Comparison of ENCODE assay signal across 22 cellular contexts in genomic region chr2:16973586-16974274, GRCh38.
A peak's percentile ranks its signal among the peaks of the same experiment; 100 is the strongest.
DNase-seq lines count a peak whose midpoint lies in the region; ATAC-seq and TF ChIP-seq lines count a peak whose summit lies in the region.
"Had no signal": no experiment of that assay in that cellular context is flagged by ENCODE, and none has a peak within 500 bp of the region (broad histone marks: within the 10 kb centered on the region; RNA-seq: fewer than 3 reads in every experiment).

No MANE protein-coding gene starts in this region.

- peak overlapping the region; percentile 6 for H3K27ac Mint-ChIP-seq in stimulated activated memory B cell treated with anti-CD40 and anti-IgM and Interleukin-4, amounts not matched to agents 10 μg/mL and 1 μg/mL and 100 μg/mL, for 72 hours
- H3K27ac Mint-ChIP-seq in Caco-2 (ENCODE audit: unreplicated experiment) = no peak overlapping the region
- H3K27ac Mint-ChIP-seq: activated naive CD8-positive, alpha-beta T cell treated with anti-CD3 and anti-CD28 coated beads, Interleukin-2, amount 10 ng/mL, durations not matched to agents 7 days and 5 days; activated T-helper 2 cell treated with anti-CD3 and anti-CD28 coated beads, Interferon-gamma antibody, Interleukin-2, Interleukin-4, amounts not matched to agents 10 μg/mL and 5 μg/mL and 100 μg/mL, durations not matched to agents 14 hours and 24 hours and 36 hours; B cell; stimulated activated effector memory CD8-positive, alpha-beta T cell treated with anti-CD3 and anti-CD28 coated beads, Interleukin-12 subunit alpha, Interleukin-12 subunit beta, amount 100 ng/mL, for 72 hours had no signal

- no peak overlapping the region for H3K56ac ChIP-seq in IMR-90 (ENCODE audit: extremely low read depth, insufficient read depth, low read length)

- H2AK5ac ChIP-seq in IMR-90 (ENCODE audit: low read depth, low read length) = no peak overlapping the region

- H2BK15ac ChIP-seq in IMR-90 (ENCODE audit: low read depth, low read length) = no peak overlapping the region

- no peak for TF ChIP-seq CTCF in IMR-90 (conservative IDR thresholded peaks at IDR 0.05; ENCODE audit: low read depth, low read length)
- no peak for TF ChIP-seq CTCF in fibroblast of the aortic adventitia (IDR thresholded peaks at IDR 0.05; ENCODE audit: insufficient read depth, low read length)
- no peak for TF ChIP-seq CTCF in Caco-2 (IDR thresholded peaks at IDR 0.05; ENCODE audit: insufficient read depth in 1 of 2, low read depth in 1 of 2, low read length in 1 of 2, severe bottlenecking in 1 of 2, unreplicated experiment in 1 of 2)
- TF ChIP-seq CTCF in ascending aorta (IDR thresholded peaks at IDR 0.05) = no peak

- H3K27me3 Mint-ChIP-seq in stimulated activated memory B cell treated with anti-CD40 and anti-IgM and Interleukin-4, amounts not matched to agents 10 μg/mL and 1 μg/mL and 100 μg/mL, for 72 hours = no peaks in the 10 kb centered on the region
- peaks cover 11% of the 10 kb centered on the region for H3K27me3 Mint-ChIP-seq in Caco-2 (ENCODE audit: insufficient read depth, unreplicated experiment)
- H3K27me3 Mint-ChIP-seq: activated naive CD8-positive, alpha-beta T cell treated with anti-CD3 and anti-CD28 coated beads, Interleukin-2, amount 10 ng/mL, durations not matched to agents 7 days and 5 days; B cell; central memory CD8-positive, alpha-beta T cell had no signal

- H4K20me1 ChIP-seq in IMR-90 (ENCODE audit: insufficient read depth, low read length) = no peaks in the 10 kb centered on the region

- H2BK5ac ChIP-seq in IMR-90 (ENCODE audit: low read depth, low read length, poor library complexity, severe bottlenecking) = no peak overlapping the region

- H3K9me1 ChIP-seq in IMR-90 (ENCODE audit: insufficient read depth, low read length) = no peaks in the 10 kb centered on the region

- H3K36me3 Mint-ChIP-seq in stimulated activated memory B cell treated with anti-CD40 and anti-IgM and Interleukin-4, amounts not matched to agents 10 μg/mL and 1 μg/mL and 100 μg/mL, for 72 hours = no peaks in the 10 kb centered on the region
- H3K36me3 Mint-ChIP-seq in Caco-2 (ENCODE audit: insufficient read depth, unreplicated experiment) = no peaks in the 10 kb centered on the region
- H3K36me3 Mint-ChIP-seq: activated naive CD8-positive, alpha-beta T cell treated with anti-CD3 and anti-CD28 coated beads, Interleukin-2, amount 10 ng/mL, durations not matched to agents 7 days and 5 days; stimulated activated effector memory CD8-positive, alpha-beta T cell treated with anti-CD3 and anti-CD28 coated beads, Interleukin-12 subunit alpha, Interleukin-12 subunit beta, amount 100 ng/mL, for 72 hours had no signal

- H2AFZ ChIP-seq in IMR-90 (replicated peaks; ENCODE audit: low read length, poor library complexity) = no peak overlapping the region

- no peak overlapping the region for H2BK120ac ChIP-seq in IMR-90 (ENCODE audit: low read depth, low read length)

- H3K9ac ChIP-seq in IMR-90 (ENCODE audit: low read depth, low read length) = no peak overlapping the region

- no peak overlapping the region for H3K4me3 Mint-ChIP-seq in stimulated activated memory B cell treated with anti-CD40 and anti-IgM and Interleukin-4, amounts not matched to agents 10 μg/mL and 1 μg/mL and 100 μg/mL, for 72 hours
- H3K4me3 Mint-ChIP-seq in Caco-2 (ENCODE audit: unreplicated experiment) = no peak overlapping the region
- H3K4me3 Mint-ChIP-seq: activated naive CD8-positive, alpha-beta T cell treated with anti-CD3 and anti-CD28 coated beads, Interleukin-2, amount 10 ng/mL, durations not matched to agents 7 days and 5 days; B cell; central memory CD8-positive, alpha-beta T cell; stimulated activated effector memory CD8-positive, alpha-beta T cell treated with anti-CD3 and anti-CD28 coated beads, Interleukin-12 subunit alpha, Interleukin-12 subunit beta, amount 100 ng/mL, for 72 hours had no signal

- H4K8ac ChIP-seq in IMR-90 (ENCODE audit: low read depth in 2 of 2, low read length in 2 of 2) = no peak overlapping the region

- H3K23ac ChIP-seq in IMR-90 (ENCODE audit: low read depth, low read length) = no peak overlapping the region

- no peak overlapping the region for H4K5ac ChIP-seq in IMR-90 (ENCODE audit: low read depth, low read length)

- no peak overlapping the region for H4K91ac ChIP-seq in IMR-90 (ENCODE audit: insufficient read depth, low read depth, low read length)

- BruUV-seq in IMR-90 (replicated peaks; lab: Mats Ljungman, UMichigan) (no TSS peak), Caco-2 (replicated peaks; lab: Mats Ljungman, UMichigan) (no TSS peak)

- H3K27ac ChIP-seq in IMR-90 (ENCODE audit: insufficient read depth, low read length) (no peak overlapping the region), ascending aorta (no peak overlapping the region)
- H3K27ac ChIP-seq: esophagus muscularis mucosa, RWPE1, thoracic aorta had no signal

- H3K4ac ChIP-seq in IMR-90 (ENCODE audit: low read depth, low read length) = no peak overlapping the region

- H3K18ac ChIP-seq in IMR-90 (ENCODE audit: low read depth, low read length) = no peak overlapping the region

- in situ Hi-C loops in IMR-90 (cut with MboI; ENCODE audit: low sequenced_read_pairs) = no loop called here

- H2BK20ac ChIP-seq in IMR-90 (ENCODE audit: low read depth, low read length) = no peak overlapping the region

- H3K9me3 Mint-ChIP-seq in stimulated activated memory B cell treated with anti-CD40 and anti-IgM and Interleukin-4, amounts not matched to agents 10 μg/mL and 1 μg/mL and 100 μg/mL, for 72 hours = peaks cover 5% of the 10 kb centered on the region
- no peaks in the 10 kb centered on the region for H3K9me3 Mint-ChIP-seq in Caco-2 (ENCODE audit: unreplicated experiment)
- H3K9me3 Mint-ChIP-seq: activated naive CD8-positive, alpha-beta T cell treated with anti-CD3 and anti-CD28 coated beads, Interleukin-2, amount 10 ng/mL, durations not matched to agents 7 days and 5 days; activated T-helper 2 cell treated with anti-CD3 and anti-CD28 coated beads, Interferon-gamma antibody, Interleukin-2, Interleukin-4, amounts not matched to agents 10 μg/mL and 5 μg/mL and 100 μg/mL, durations not matched to agents 14 hours and 24 hours and 36 hours had no signal

- TF ChIP-seq POLR2A in IMR-90 (IDR thresholded peaks at IDR 0.05; ENCODE audit: low read depth, low read length) = no peak

- no CpG with 5 or more reads among the region's 2 CpGs for WGBS in IMR-90 (ENCODE audit: extremely low coverage in 2 of 2, insufficient read length in 1 of 2), 2 experiments

- CTCF ChIA-PET in IMR-90 (lab: Yijun Ruan, JAX) (interaction anchor here (0.6 kb wide), 1 partner anchor 1928 kb away, joined by 3 read pairs; no protein-coding TSS in a partner anchor), Caco-2 (lab: Charles Lee) (no interaction called here)

- DNase-seq in IMR-90 = no peak
- DNase-seq in amniotic stem cell (lab: John Stamatoyannopoulos, UW) = peak; percentile 0
- DNase-seq in fibroblast of the aortic adventitia (ENCODE audit: low read depth) = peak; percentile 1
- no peak for DNase-seq in NCI-H446 (lab: John Stamatoyannopoulos, UW)
- DNase-seq in Caco-2 = no peak
- no peak for DNase-seq in ascending aorta (ENCODE audit: low spot score in 2 of 2)
- DNase-seq: activated naive CD8-positive, alpha-beta T cell treated with anti-CD3 and anti-CD28 coated beads, Interleukin-2, amount 10 ng/mL, durations not matched to agents 7 days and 5 days; COR-L47; effector CD8-positive, alpha-beta T cell; NCI-H1694; NCI-H446 treated with DMSO at 0.1 percent for 48 hours; occipital lobe; retina had no signal

- no peak for ATAC-seq in IMR-90 (ENCODE audit: low read depth)
- no peak for ATAC-seq in stimulated activated memory B cell treated with anti-CD40 and anti-IgM and Interleukin-4, amounts not matched to agents 10 μg/mL and 1 μg/mL and 100 μg/mL, for 72 hours
- ATAC-seq: stimulated activated effector memory CD8-positive, alpha-beta T cell treated with anti-CD3 and anti-CD28 coated beads, Interleukin-12 subunit alpha, Interleukin-12 subunit beta, amount 100 ng/mL, for 72 hours had no signal

- H3K27me3 ChIP-seq in IMR-90 (ENCODE audit: control insufficient read depth, insufficient read depth, low read length) (no peaks in the 10 kb centered on the region), Caco-2 (replicated peaks; ENCODE audit: control insufficient read depth, insufficient read depth, low read length) (no peaks in the 10 kb centered on the region), ascending aorta (no peaks in the 10 kb centered on the region)
- H3K27me3 ChIP-seq: esophagus muscularis mucosa had no signal

- peaks cover 7% of the 10 kb centered on the region for H3K4me1 Mint-ChIP-seq in stimulated activated memory B cell treated with anti-CD40 and anti-IgM and Interleukin-4, amounts not matched to agents 10 μg/mL and 1 μg/mL and 100 μg/mL, for 72 hours
- H3K4me1 Mint-ChIP-seq in Caco-2 (ENCODE audit: low read depth, unreplicated experiment) = no peaks in the 10 kb centered on the region
- H3K4me1 Mint-ChIP-seq: activated naive CD8-positive, alpha-beta T cell treated with anti-CD3 and anti-CD28 coated beads, Interleukin-2, amount 10 ng/mL, durations not matched to agents 7 days and 5 days; central memory CD8-positive, alpha-beta T cell; stimulated activated effector memory CD8-positive, alpha-beta T cell treated with anti-CD3 and anti-CD28 coated beads, Interleukin-12 subunit alpha, Interleukin-12 subunit beta, amount 100 ng/mL, for 72 hours had no signal

- intact Hi-C loops in IMR-90 (cut with micrococcal nuclease) (no loop called here), Caco-2 (cut with micrococcal nuclease; ENCODE audit: unreplicated experiment) (no loop called here), ascending aorta (cut with DNase I) (no loop called here)

- H3K4me1 ChIP-seq in IMR-90 (ENCODE audit: control insufficient read depth, insufficient read depth, low read length) (no peaks in the 10 kb centered on the region), Caco-2 (no peaks in the 10 kb centered on the region), ascending aorta (no peaks in the 10 kb centered on the region)
- H3K4me1 ChIP-seq: esophagus muscularis mucosa had no signal

- no peak overlapping the region for H2AK9ac ChIP-seq in IMR-90 (replicated peaks; ENCODE audit: low read depth, low read length, poor library complexity)

- H3K36me3 ChIP-seq in IMR-90 (ENCODE audit: control insufficient read depth, insufficient read depth, low read length) (no peaks in the 10 kb centered on the region), Caco-2 (ENCODE audit: control insufficient read depth, insufficient read depth, low read length) (no peaks in the 10 kb centered on the region), ascending aorta (no peaks in the 10 kb centered on the region)
- H3K36me3 ChIP-seq: esophagus muscularis mucosa, thoracic aorta had no signal

- H3K9me3 ChIP-seq in IMR-90 (ENCODE audit: control insufficient read depth, insufficient read depth, low read length) (peaks cover 2% of the 10 kb centered on the region), Caco-2 (no peaks in the 10 kb centered on the region), ascending aorta (no peaks in the 10 kb centered on the region)
- H3K9me3 ChIP-seq: esophagus muscularis mucosa, thoracic aorta had no signal

- no peak overlapping the region for H3K4me2 ChIP-seq in IMR-90 (ENCODE audit: low read depth, low read length)

- H3K79me1 ChIP-seq in IMR-90 (ENCODE audit: low read depth in 1 of 2, low read length in 2 of 2) = no peaks in the 10 kb centered on the region

- H3K4me3 ChIP-seq in IMR-90 (ENCODE audit: insufficient read depth, low read depth, low read length) (no peak overlapping the region), fibroblast of the aortic adventitia (ENCODE audit: low read depth, low read length) (no peak overlapping the region), Caco-2 (ENCODE audit: low read depth, low read length) (no peak overlapping the region), ascending aorta (no peak overlapping the region)
- H3K4me3 ChIP-seq: esophagus muscularis mucosa, lung, thoracic aorta had no signal

- TF ChIP-seq RAD21 in IMR-90 (IDR thresholded peaks at IDR 0.05; ENCODE audit: low read length) = no peak

- no peak overlapping the region for H3K14ac ChIP-seq in IMR-90 (replicated peaks; ENCODE audit: low read depth, low read length)

- dilution Hi-C loops in IMR-90 (cut with HindIII; ENCODE audit: low sequenced_read_pairs, unreplicated experiment) = no loop called here

- POLR2A ChIA-PET in IMR-90 (lab: Charles Lee; ENCODE audit: unreplicated experiment) = no interaction called here
- POLR2A ChIA-PET in Caco-2 (lab: Charles Lee) = no interaction called here

Comparison
In these comparisons a context has a peak if more than half of its experiments do, and no peak if none do; other contexts are left out.
1. DNase-seq: peak in amniotic stem cell (single experiment) and fibroblast of the aortic adventitia (single experiment); none in IMR-90 (single experiment), NCI-H446 (0 of 2), Caco-2 (0 of 2) and ascending aorta (0 of 2).